8 cellular contexts compared by ENCODE assay signal in genomic region chr6:32439708-32440214, GRCh38. TPM values are rescaled to one million over a fixed set of nuclear protein-coding genes. Genes with fewer than 3 reads are reported as not detected.
DNase-seq lines count a peak whose midpoint lies in the region; ATAC-seq, FAIRE-seq and TF ChIP-seq lines count a peak whose summit lies in the region.

HLA-DRA (plus strand) TSS chr6:32439887; CDS start chr6:32439951, 64 bp downstream.

- H3K4me1 Mint-ChIP-seq in immature natural killer cell: peaks cover 9 to 16% of the 10 kb centered on the region in 2 donors

- H4K20me1 ChIP-seq in smooth muscle cell (ENCODE audit: low read depth): no peaks in the 10 kb centered on the region

- no peak for FAIRE-seq in bronchial epithelial cell (lab: Jason Lieb, UNC)

- H3K9me3 ChIP-seq in smooth muscle cell (replicated peaks; ENCODE audit: low read depth): no peaks in the 10 kb centered on the region

- H3K36me3 ChIP-seq in bronchial epithelial cell (ENCODE audit: control insufficient read depth, insufficient read depth, low read length): no peaks in the 10 kb centered on the region
- H3K36me3 ChIP-seq in smooth muscle cell (ENCODE audit: low read depth): no peaks in the 10 kb centered on the region

- peaks cover 0 to 6% (median 0%) of the 10 kb centered on the region in 3 donors for H3K36me3 Mint-ChIP-seq in immature natural killer cell

- H3K27me3 Mint-ChIP-seq in immature natural killer cell (ENCODE audit: low read depth in 3 of 3): peaks cover 3 to 9% (median 4%) of the 10 kb centered on the region in 3 donors

- ATAC-seq in HG03196 (IDR thresholded peaks at IDR 0.05; ENCODE audit: unreplicated experiment): peak; percentile 66

- no peaks in the 10 kb centered on the region for H3K4me1 ChIP-seq in smooth muscle cell (ENCODE audit: low read depth)

- peak; percentile 84 for TF ChIP-seq POLR2A in GM19193 (IDR thresholded peaks at IDR 0.05; ENCODE audit: extremely low read depth, insufficient read depth, insufficient read length)

- peak; percentile 74 for DNase-seq in DMS114 treated with DMSO at 0.1 percent for 48 hours (lab: John Stamatoyannopoulos, UW; ENCODE audit: unreplicated experiment)
- peak; percentile 36 for DNase-seq in RPMI8226
- DNase-seq in bronchial epithelial cell (ENCODE audit: low read depth): peak; percentile 67
- DNase-seq in immature natural killer cell: peak; percentile 76 to 86 (median 78)
- peak; percentile 69 for DNase-seq in stromal cell of bone marrow (ENCODE audit: low read depth)
- DNase-seq in smooth muscle cell (lab: John Stamatoyannopoulos, UW; ENCODE audit: unreplicated experiment): no peak

- no peaks in the 10 kb centered on the region for H3K9me3 Mint-ChIP-seq in immature natural killer cell

- no peaks in the 10 kb centered on the region for H3F3A ChIP-seq in smooth muscle cell (ENCODE audit: low read depth)

- H3K9ac ChIP-seq in smooth muscle cell (ENCODE audit: low read depth): no peak within 1 kb of the TSS

- H3K4me3 Mint-ChIP-seq in immature natural killer cell: peak within 1 kb of the TSS; percentile 69 to 88 (median 77)

- H3K4me3 ChIP-seq in bronchial epithelial cell (ENCODE audit: low read depth, low read length) (no peak within 1 kb of the TSS), smooth muscle cell (no peak within 1 kb of the TSS)

- H2AFZ ChIP-seq in smooth muscle cell (ENCODE audit: low read depth): no peak within 1 kb of the TSS

- peak within 1 kb of the TSS; percentile 17 to 77 (median 68) for H3K27ac Mint-ChIP-seq in immature natural killer cell

- H3K79me2 ChIP-seq in smooth muscle cell (ENCODE audit: low read depth): no peaks in the 10 kb centered on the region

- no peak within 1 kb of the TSS for H3K27ac ChIP-seq in smooth muscle cell (ENCODE audit: low read depth)

- H3K27me3 ChIP-seq in bronchial epithelial cell (ENCODE audit: control insufficient read depth, insufficient read depth, low read length): no peaks in the 10 kb centered on the region
- peaks cover 7% of the 10 kb centered on the region for H3K27me3 ChIP-seq in smooth muscle cell (ENCODE audit: low read depth)

- 56% methylated on average over 8 of the region's 8 CpGs for WGBS in smooth muscle cell (ENCODE audit: low lambda C conversion rate)

- H3K4me2 ChIP-seq in smooth muscle cell: no peak within 1 kb of the TSS

- TF ChIP-seq CTCF in bronchial epithelial cell (IDR thresholded peaks at IDR 0.05; ENCODE audit: insufficient read depth, low read length, severe bottlenecking) (no peak), smooth muscle cell (IDR thresholded peaks at IDR 0.05; ENCODE audit: borderline replicate concordance, insufficient read depth, poor library complexity, severe bottlenecking) (no peak)

RNA-seq across cellular contexts. Expression of gene HLA-DRA, which starts in this region (rescaled TPM):
- total RNA-seq in bronchial epithelial cell: 0.13 TPM in 1 of 2 replicates, not detected in the other
- polyA plus RNA-seq in immature natural killer cell: 100 to 1,000 TPM; 103 to 884 (median 621) TPM
- not detected in 2 replicates for total RNA-seq in smooth muscle cell
- 0.41 TPM in 1 of 2 replicates, not detected in the other for polyA plus RNA-seq in smooth muscle cell

Comparison
In these comparisons a context has a peak if more than half of its experiments do, and no peak if none do; other contexts are left out.
1. RNA of gene HLA-DRA (polyA plus RNA-seq): 103 to 884 TPM in immature natural killer cell; 0.41 TPM in smooth muscle cell; every median in the first group is over 10 times any median in the second.
2. Peak in DNase-seq in bronchial epithelial cell; RNA of the gene not detected or under 1 TPM.